ENCODE assay signal across 19 cellular contexts in the genomic region with DNA sequence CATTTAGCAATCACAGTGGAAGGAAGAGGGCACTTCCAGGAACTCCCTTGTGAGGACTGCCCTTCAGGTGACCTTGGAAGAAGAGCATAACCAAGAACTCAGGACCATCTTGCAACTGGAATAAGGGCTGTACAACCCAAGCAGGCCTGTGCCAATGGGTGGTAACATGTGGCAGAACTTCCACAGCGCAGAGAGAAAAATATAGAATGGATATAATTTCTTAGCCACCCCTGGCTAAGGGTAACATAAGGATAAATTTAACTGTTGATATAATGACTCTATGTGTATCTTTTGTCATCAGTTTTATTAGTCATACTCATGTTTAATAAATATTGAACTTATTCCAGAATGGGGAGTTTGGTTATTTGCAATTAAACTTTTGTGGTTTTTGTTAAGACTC. TPM values are rescaled to one million over a fixed set of nuclear protein-coding genes. Genes with fewer than 3 reads are reported as not detected.
A peak's percentile ranks its signal among the peaks of the same experiment; 100 is the strongest.
DNase-seq lines count a peak whose midpoint lies in the region; ATAC-seq, FAIRE-seq and TF ChIP-seq lines count a peak whose summit lies in the region.
"Had no signal": no experiment of that assay in that cellular context is flagged by ENCODE, and none has a peak within 500 bp of the region (broad histone marks: within the 10 kb centered on the region; RNA-seq: fewer than 3 reads in every experiment).

No MANE protein-coding gene starts in this region.

- no peak for TF ChIP-seq POLR2A in K562 (conservative IDR thresholded peaks at IDR 0.05)

- no peak for FAIRE-seq in K562 (lab: Jason Lieb, UNC)

- H3K36me3 ChIP-seq in K562 (ENCODE audit: control insufficient read depth, insufficient read depth, low read length), result no peaks in the 10 kb centered on the region
- no peaks in the 10 kb centered on the region for H3K36me3 ChIP-seq in left lung

- H4K20me1 ChIP-seq in K562 (replicated peaks; ENCODE audit: control insufficient read depth, insufficient read depth, low read length), result no peaks in the 10 kb centered on the region

- H3K4me2 ChIP-seq in K562 (ENCODE audit: insufficient read depth, low read length), result no peak overlapping the region
- H3K4me2 ChIP-seq: GM23338, KMS-11 had no signal

- POLR2A ChIA-PET in K562 (lab: Yijun Ruan, JAX), result no interaction called here

- DNase-seq in HCEC 1CT, result peak; percentile 65
- DNase-seq in K562 (ENCODE audit: extremely low read depth in 1 of 4, low spot score in 3 of 4), result no peak
- peak; percentile 39 for DNase-seq in fibroblast of peridontal ligament (ENCODE audit: extremely low read depth)
- DNase-seq in stimulated activated naive CD4-positive, alpha-beta T cell treated with Interleukin-2 at 50 U/mL for 16 hours (lab: John Stamatoyannopoulos, UW), result no peak
- no peak for DNase-seq in OCI-M2 (lab: John Stamatoyannopoulos, UW; ENCODE audit: unreplicated experiment)
- no peak for DNase-seq in left lung
- DNase-seq: Caco-2, DMS79 treated with DMSO at 0.1 percent for 48 hours, MM.1S, NCI-H1105, NCI-H187, NCI-H82, SIG-M5 had no signal

- no peak overlapping the region for H3K9ac ChIP-seq in K562 (ENCODE audit: insufficient read depth in 1 of 2, low read depth in 2 of 2, low read length in 2 of 2)
- H3K9ac ChIP-seq: KMS-11 had no signal

- H3K27ac ChIP-seq in 22Rv1, result peak overlapping the region; percentile 22; the same call in 1 of the 2 replicates
- no peak overlapping the region for H3K27ac ChIP-seq in K562 (ENCODE audit: extremely low read depth, low read depth, low read length)
- H3K27ac ChIP-seq in left lung, result no peak overlapping the region
- H3K27ac ChIP-seq: KMS-11 had no signal

- intact Hi-C loops in K562 (cut with micrococcal nuclease) (loop anchor here (2.0 kb wide), 1 partner anchor 924 kb away; no protein-coding TSS in a partner anchor), left lung (cut with DNase I) (no loop called here)

- no peak for TF ChIP-seq CTCF in 22Rv1 (IDR thresholded peaks at IDR 0.05)
- no peak for TF ChIP-seq CTCF in K562 (IDR thresholded peaks at IDR 0.05 in 2 of 3, conservative IDR thresholded peaks at IDR 0.05 in 1 of 3; ENCODE audit: insufficient read depth in 2 of 3, low read depth in 1 of 3, low read length in 3 of 3)
- TF ChIP-seq CTCF in left lung (IDR thresholded peaks at IDR 0.05), result no peak

- H3K4me3 ChIP-seq in K562 (no peak overlapping the region), left lung (no peak overlapping the region)
- H3K4me3 ChIP-seq: GM23338 had no signal

- TF ChIP-seq RAD21 in K562 (CRISPR knock-in tag; conservative IDR thresholded peaks at IDR 0.05 in 1 of 2, IDR thresholded peaks at IDR 0.05 in 1 of 2), result no peak

- no peaks in the 10 kb centered on the region for H3K9me1 ChIP-seq in K562 (ENCODE audit: control insufficient read depth, insufficient read depth, low read length)

- no peak overlapping the region for H2AFZ ChIP-seq in K562 (ENCODE audit: low read depth, low read length)
- H2AFZ ChIP-seq: GM23338 had no signal

- H3K9me3 ChIP-seq in K562 (replicated peaks; ENCODE audit: control insufficient read depth, insufficient read depth, low read depth, low read length), result no peaks in the 10 kb centered on the region
- no peaks in the 10 kb centered on the region for H3K9me3 ChIP-seq in left lung
- H3K9me3 ChIP-seq: Caco-2 had no signal

- ATAC-seq in K562, result no peak
- no peak for ATAC-seq in GM19397 (IDR thresholded peaks at IDR 0.05; ENCODE audit: unreplicated experiment)
- no peak for ATAC-seq in left lung
- ATAC-seq: GM23338 had no signal

- 100% methylated on average over 1 of the region's 1 CpG for WGBS in K562 (ENCODE audit: insufficient coverage, low coverage, missing lambda C conversion rate)

- no TSS peak for BruUV-seq in K562 (replicated peaks; lab: Mats Ljungman, UMichigan)

- H3K79me2 ChIP-seq in K562 (ENCODE audit: control insufficient read depth, insufficient read depth, low read length), result no peaks in the 10 kb centered on the region

- H3K4me1 ChIP-seq in K562 (replicated peaks in 1 of 2; ENCODE audit: control insufficient read depth in 2 of 2, insufficient read depth in 2 of 2, low read length in 2 of 2) (peaks cover 0 to 7% of the 10 kb centered on the region in 2 experiments; a peak in 2 of 5 replicates), left lung (no peaks in the 10 kb centered on the region)

- H3K27me3 ChIP-seq in K562 (ENCODE audit: control insufficient read depth in 2 of 2, insufficient read depth in 2 of 2, low read length in 2 of 2), result no peaks in the 10 kb centered on the region
- no peaks in the 10 kb centered on the region for H3K27me3 ChIP-seq in left lung

- no peak for TF ChIP-seq EP300 in K562 (IDR thresholded peaks at IDR 0.05; ENCODE audit: low read length)

- CTCF ChIA-PET in K562 (lab: Yijun Ruan, JAX; ENCODE audit: low intra/inter-chr PET ratio), result interaction anchor here (1.5 to 4.6 kb wide), 3 partner anchors 61 to 250 kb away, joined by 6 to 81 read pairs (median 31); no protein-coding TSS in a partner anchor

- in situ Hi-C loops in K562 (cut with MboI), result loop anchor here (25.0 kb wide), 1 partner anchor 1176 kb away; no protein-coding TSS in a partner anchor

TF ChIP-seq in K562, 482 proteins besides CTCF, POLR2A, EP300 and RAD21:
- TF ChIP-seq ESRRA (IDR thresholded peaks at IDR 0.05; ENCODE audit: borderline replicate concordance, low read depth) (peak; percentile 63), SREBF1 (IDR thresholded peaks at IDR 0.05; ENCODE audit: borderline replicate concordance, low read depth, low read length) (no peak)

RNA-seq across cellular contexts. Expression of a gene that starts 13.4 kb away (rescaled TPM):
- 33.7 and 51.7 TPM in 2 replicates for total RNA-seq in K562 (2011; cell fraction: chromatin; rRNA removed; ENCODE audit: low replicate concordance)
- total RNA-seq in K562 (2011; cell fraction: nucleolus; rRNA removed), result 32.1 and 34.5 TPM in 2 replicates
- 42.4 and 60.5 TPM in 2 replicates for total RNA-seq in K562 (2011; cell fraction: nucleoplasm; rRNA removed)
- total RNA-seq in K562 (2014; rRNA removed), result 25.6 and 26.4 TPM in 2 replicates
- total RNA-seq in K562 (2014; rRNA removed; fragmentation: Illumina TruSeq; extraction: Trizol), result 40.3 and 47.2 TPM in 2 replicates
- total RNA-seq in K562 (2015; rRNA removed; fragmentation: Illumina TruSeq; extraction: Trizol), result 39.0 and 43.9 TPM in 2 replicates
- 28.6 and 31.2 TPM in 2 replicates for total RNA-seq in K562 (2021)
- polyA plus RNA-seq in K562 (2011; rRNA removed), result 35.5 and 49.5 TPM in 2 replicates
- polyA plus RNA-seq in K562 (2011; cell fraction: cytosol; rRNA removed), result 26.6 and 51.5 TPM in 2 replicates
- 22.9 and 31.5 TPM in 2 replicates for polyA plus RNA-seq in K562 (2011; cell fraction: nucleus; rRNA removed)
- polyA plus RNA-seq in K562 (2012), result 21.6 and 28.0 TPM in 2 replicates
- 27.5 and 28.4 TPM in 2 replicates for polyA plus RNA-seq in K562 (2014; fragmentation: Illumina TruSeq; extraction: Trizol)
- 10 to 100 TPM in 1 of 2 experiments, 1 to 10 TPM in 1; 8.7 to 11.4 TPM for polyA plus RNA-seq in K562 (2014; fragmentation: Nextera tagmentation; extraction: Ambion mirVana)
- 31.3 and 33.4 TPM in 2 replicates for polyA plus RNA-seq in K562 (2014; rRNA removed)
- 52.2 and 58.3 TPM in 2 replicates for polyA minus RNA-seq in K562 (2011; rRNA and poly(A)+ RNA removed)
- 19.7 and 24.4 TPM in 2 replicates for polyA minus RNA-seq in K562 (2011; cell fraction: cytosol; rRNA and poly(A)+ RNA removed)
- polyA minus RNA-seq in K562 (2011; cell fraction: nucleus; rRNA and poly(A)+ RNA removed), result 21.7 and 30.3 TPM in 2 replicates
- 100 to 1,000 TPM in 1 of 2 donors, 10 to 100 TPM in 1; 86.4 to 134 TPM for total RNA-seq in left lung

RNA-seq across cellular contexts. Expression of a gene that starts 56.2 kb away (rescaled TPM):
- not detected in 2 replicates for total RNA-seq in K562 (2011; cell fraction: chromatin; rRNA removed; ENCODE audit: low replicate concordance)
- not detected in 2 replicates for total RNA-seq in K562 (2011; cell fraction: nucleolus; rRNA removed)
- not detected in 2 replicates for total RNA-seq in K562 (2011; cell fraction: nucleoplasm; rRNA removed)
- total RNA-seq in K562 (2014; rRNA removed) (not detected in 2 replicates), K562 (2014; rRNA removed; fragmentation: Illumina TruSeq; extraction: Trizol) (not detected in 2 replicates), K562 (2015; rRNA removed; fragmentation: Illumina TruSeq; extraction: Trizol) (not detected in 2 replicates), K562 (2021) (not detected in 2 replicates), left lung (100 to 1,000 TPM in 1 of 2 donors, 10 to 100 TPM in 1; 52.4 to 131 TPM)
- polyA plus RNA-seq in K562 (2011; rRNA removed) (not detected in 2 replicates), K562 (2014; fragmentation: Illumina TruSeq; extraction: Trizol) (not detected in 2 replicates), K562 (2014; fragmentation: Nextera tagmentation; extraction: Ambion mirVana) (not detected), K562 (2014; rRNA removed) (not detected in 2 replicates)
- polyA plus RNA-seq in K562 (2011; cell fraction: cytosol; rRNA removed), result not detected in 2 replicates
- polyA plus RNA-seq in K562 (2011; cell fraction: nucleus; rRNA removed), result not detected in 2 replicates
- not detected in 2 replicates for polyA plus RNA-seq in K562 (2012)
- not detected in 2 replicates for polyA minus RNA-seq in K562 (2011; rRNA and poly(A)+ RNA removed)
- polyA minus RNA-seq in K562 (2011; cell fraction: cytosol; rRNA and poly(A)+ RNA removed), result not detected in 2 replicates
- polyA minus RNA-seq in K562 (2011; cell fraction: nucleus; rRNA and poly(A)+ RNA removed), result not detected in 2 replicates
- total RNA-seq: A172, NCI-H460 had no signal

Comparison
In these comparisons a context has a peak if more than half of its experiments do, and no peak if none do; other contexts are left out.
1. DNase-seq: peak in HCEC 1CT (single experiment) and fibroblast of peridontal ligament (single experiment); none in K562 (0 of 4), stimulated activated naive CD4-positive, alpha-beta T cell treated with Interleukin-2 at 50 U/mL for 16 hours (single experiment), OCI-M2 (single experiment) and left lung (0 of 2).
2. RNA of a gene that starts 56.2 kb away (total RNA-seq): 52.4 to 131 TPM in left lung; not detected in K562; every median in the first group is over 10 times any median in the second.